ENCODE assay signal across 16 cellular contexts in genomic region chr20:4721719-4722118, GRCh38. TPM values are rescaled to one million over a fixed set of nuclear protein-coding genes. Genes with fewer than 3 reads are reported as not detected.
DNase-seq lines count a peak whose midpoint lies in the region; ATAC-seq, FAIRE-seq and TF ChIP-seq lines count a peak whose summit lies in the region.
"Had no signal": no experiment of that assay in that cellular context is flagged by ENCODE, and none has a peak within 500 bp of the region (broad histone marks: within the 10 kb centered on the region; RNA-seq: fewer than 3 reads in every experiment).

TSS of gene PRND (plus strand) at chr20:4721909. CDS start at chr20:4724552, 2,643 bp downstream.

- H3K27me3 Mint-ChIP-seq in astrocyte (ENCODE audit: low read depth, unreplicated experiment) (peaks cover 20% of the 10 kb centered on the region), naive B cell (no peaks in the 10 kb centered on the region), type B pancreatic cell (peaks cover 17% of the 10 kb centered on the region)

- no peak for TF ChIP-seq CTCF in mammary epithelial cell (conservative IDR thresholded peaks at IDR 0.05 in 1 of 2, IDR thresholded peaks at IDR 0.05 in 1 of 2; ENCODE audit: extremely low read depth in 1 of 2, insufficient read depth in 1 of 2, low read depth in 1 of 2, low read length in 2 of 2)
- no peak for TF ChIP-seq CTCF in breast epithelium (IDR thresholded peaks at IDR 0.05)
- no peak for TF ChIP-seq CTCF in astrocyte (IDR thresholded peaks at IDR 0.05; ENCODE audit: insufficient read depth, low read depth, low read length)
- no peak for TF ChIP-seq CTCF in type B pancreatic cell (conservative IDR thresholded peaks at IDR 0.05)
- no peak for TF ChIP-seq CTCF in pancreas (IDR thresholded peaks at IDR 0.05)

- peaks cover 2% of the 10 kb centered on the region for H3K9me3 Mint-ChIP-seq in astrocyte (ENCODE audit: unreplicated experiment)
- peaks cover 0 to under 1% (median 0%) of the 10 kb centered on the region in 7 donors for H3K9me3 Mint-ChIP-seq in naive B cell
- H3K9me3 Mint-ChIP-seq in type B pancreatic cell = no peaks in the 10 kb centered on the region

- H3K27ac ChIP-seq in mammary epithelial cell (ENCODE audit: insufficient read depth, low read depth, low read length) (no peak within 1 kb of the TSS), breast epithelium (no peak within 1 kb of the TSS), astrocyte (ENCODE audit: low read depth, low read length) (no peak within 1 kb of the TSS), pancreas (no peak within 1 kb of the TSS)
- H3K27ac ChIP-seq: RWPE1 had no signal

- peak within 1 kb of the TSS; percentile 29 for H3K4me2 ChIP-seq in mammary epithelial cell (ENCODE audit: insufficient read depth, low read depth, low read length)
- peak within 1 kb of the TSS; percentile 30 for H3K4me2 ChIP-seq in astrocyte (ENCODE audit: low read length)

- H3K36me3 Mint-ChIP-seq in astrocyte (ENCODE audit: low read depth, unreplicated experiment) (no peaks in the 10 kb centered on the region), naive B cell (no peaks in the 10 kb centered on the region), type B pancreatic cell (no peaks in the 10 kb centered on the region)

- H4K20me1 ChIP-seq in mammary epithelial cell (ENCODE audit: insufficient read depth, low read length) (no peaks in the 10 kb centered on the region), astrocyte (ENCODE audit: insufficient read depth, low read length) (no peaks in the 10 kb centered on the region)

- H3K4me3 ChIP-seq in mammary epithelial cell (replicated peaks in 1 of 3; ENCODE audit: insufficient read depth in 1 of 3, low read depth in 2 of 3, low read length in 3 of 3) (no peak within 1 kb of the TSS), breast epithelium (no peak within 1 kb of the TSS), astrocyte (ENCODE audit: insufficient read depth, low read depth, low read length) (no peak within 1 kb of the TSS), pancreas (no peak within 1 kb of the TSS)
- H3K4me3 ChIP-seq: skin epidermis, upper lobe of left lung had no signal

- H3K4me3 Mint-ChIP-seq in astrocyte (ENCODE audit: unreplicated experiment) (no peak within 1 kb of the TSS), naive B cell (peak within 1 kb of the TSS in 7 of 8 donors; percentile 31 to 87 (median 68)), type B pancreatic cell (peak within 1 kb of the TSS; percentile 10)

- H3K79me2 ChIP-seq in mammary epithelial cell (ENCODE audit: insufficient read depth, low read length) = no peaks in the 10 kb centered on the region
- no peaks in the 10 kb centered on the region for H3K79me2 ChIP-seq in astrocyte (ENCODE audit: insufficient read depth, low read length)

- FAIRE-seq in astrocyte (lab: Jason Lieb, UNC) = no peak
- no peak for FAIRE-seq in pancreas (lab: Jason Lieb, UNC)

- H3K27me3 ChIP-seq in mammary epithelial cell (ENCODE audit: insufficient read depth, low read length) = no peaks in the 10 kb centered on the region
- H3K27me3 ChIP-seq in breast epithelium = no peaks in the 10 kb centered on the region
- peaks cover 13% of the 10 kb centered on the region for H3K27me3 ChIP-seq in astrocyte (ENCODE audit: insufficient read depth, low read length)
- peaks cover 0 to 5% (median 0%) of the 10 kb centered on the region in 4 donors for H3K27me3 ChIP-seq in pancreas
- H3K27me3 ChIP-seq: upper lobe of left lung had no signal

- CTCF ChIA-PET in mammary epithelial cell (lab: Charles Lee; ENCODE audit: low non-redundant PET) = interaction anchor here (0.7 kb wide), 1 partner anchor 56 kb away, joined by 3 read pairs; no protein-coding TSS in a partner anchor

- TF ChIP-seq POLR2A in breast epithelium (IDR thresholded peaks at IDR 0.05) = no peak

- no peaks in the 10 kb centered on the region for H3K36me3 ChIP-seq in mammary epithelial cell (ENCODE audit: insufficient read depth, low read length)
- no peaks in the 10 kb centered on the region for H3K36me3 ChIP-seq in breast epithelium
- no peaks in the 10 kb centered on the region for H3K36me3 ChIP-seq in astrocyte (ENCODE audit: insufficient read depth, low read length)
- no peaks in the 10 kb centered on the region for H3K36me3 ChIP-seq in pancreas
- H3K36me3 ChIP-seq: esophagus muscularis mucosa, upper lobe of left lung had no signal

- in situ Hi-C loops in mammary epithelial cell (cut with MboI; ENCODE audit: low sequenced_read_pairs in 2 of 2) = loop anchor here in 1 of 2 donors (10.0 kb wide), 1 partner anchor 467 kb away; no protein-coding TSS in a partner anchor

- H2AFZ ChIP-seq in mammary epithelial cell (ENCODE audit: low read depth, low read length) (peak within 1 kb of the TSS; percentile 52), astrocyte (ENCODE audit: low read depth, low read length) (peak within 1 kb of the TSS; percentile 43)

- DNase-seq in mammary epithelial cell = no peak
- no peak for DNase-seq in breast epithelium (ENCODE audit: low spot score in 2 of 2)
- DNase-seq in astrocyte (ENCODE audit: low read depth) = no peak
- no peak for DNase-seq in naive B cell
- DNase-seq in type B pancreatic cell (ENCODE audit: extremely low spot score, unreplicated experiment) = no peak
- DNase-seq in pancreas = no peak
- DNase-seq: activated naive CD4-positive, alpha-beta T cell treated with anti-CD3 and anti-CD28 coated beads, Interleukin-2, amount 50 U/mL, for 16 hours; MV-4-11; upper lobe of left lung had no signal

- H3K4me1 ChIP-seq in mammary epithelial cell (ENCODE audit: insufficient read depth, low read length) (peaks cover 4% of the 10 kb centered on the region), breast epithelium (no peaks in the 10 kb centered on the region), astrocyte (ENCODE audit: insufficient read depth, low read length) (peaks cover 3% of the 10 kb centered on the region), pancreas (no peaks in the 10 kb centered on the region)

- ATAC-seq in naive B cell (ENCODE audit: low read depth in 2 of 2) = no peak
- no peak for ATAC-seq in HG03354 (IDR thresholded peaks at IDR 0.05; ENCODE audit: poor library complexity, severe bottlenecking, unreplicated experiment)
- no peak for ATAC-seq in HG03439 (IDR thresholded peaks at IDR 0.05; ENCODE audit: unreplicated experiment)
- ATAC-seq in pancreas = no peak

- no TSS peak for BruUV-seq in mammary epithelial cell (replicated peaks; lab: Mats Ljungman, UMichigan)

- no peak within 1 kb of the TSS for H3K27ac Mint-ChIP-seq in astrocyte (ENCODE audit: unreplicated experiment)
- H3K27ac Mint-ChIP-seq in naive B cell = peak within 1 kb of the TSS; percentile 90 to 97 (median 93)
- no peak within 1 kb of the TSS for H3K27ac Mint-ChIP-seq in type B pancreatic cell

- H3K4me1 Mint-ChIP-seq in astrocyte (ENCODE audit: low read depth, unreplicated experiment) = peaks cover 8% of the 10 kb centered on the region
- H3K4me1 Mint-ChIP-seq in naive B cell = peaks cover 30 to 56% (median 34%) of the 10 kb centered on the region in 3 donors
- peaks cover 14% of the 10 kb centered on the region for H3K4me1 Mint-ChIP-seq in type B pancreatic cell (ENCODE audit: unreplicated experiment)

- dilution Hi-C loops in mammary epithelial cell (cut with HindIII; ENCODE audit: low sequenced_read_pairs) = loop anchor here (5.0 kb wide), 1 partner anchor 89 kb away; no protein-coding TSS in a partner anchor

- H3K9me3 ChIP-seq in mammary epithelial cell (replicated peaks; ENCODE audit: insufficient read depth, low read length) = no peaks in the 10 kb centered on the region
- H3K9me3 ChIP-seq in breast epithelium = no peaks in the 10 kb centered on the region
- H3K9me3 ChIP-seq in astrocyte (ENCODE audit: insufficient read depth, low read depth, low read length) = no peaks in the 10 kb centered on the region
- H3K9me3 ChIP-seq in pancreas = no peaks in the 10 kb centered on the region
- H3K9me3 ChIP-seq: esophagus muscularis mucosa, upper lobe of left lung had no signal

- 72% methylated on average over 8 of the region's 8 CpGs for WGBS in mammary epithelial cell (ENCODE audit: low coverage, missing lambda C conversion rate)
- WGBS in pancreas, 2 donors = 59 to 68% methylated on average over 8 of the region's 8 CpGs

- no peak within 1 kb of the TSS for H3K9ac ChIP-seq in mammary epithelial cell (ENCODE audit: insufficient read depth, low read length)
- no peak within 1 kb of the TSS for H3K9ac ChIP-seq in astrocyte (ENCODE audit: low read length)

- intact Hi-C loops in mammary epithelial cell (cut with micrococcal nuclease) = loop anchor here (2.0 to 5.0 kb wide), 2 partner anchors 55 to 469 kb away; no protein-coding TSS in a partner anchor
- intact Hi-C loops in breast epithelium (cut with DNase I; ENCODE audit: low total_unique reads) = loop anchor here (5.0 kb wide), 1 partner anchor 114 kb away; no protein-coding TSS in a partner anchor
- intact Hi-C loops in pancreas (cut with DNase I) = loop anchor here in 2 of 3 donors (5.0 kb wide), 1 partner anchor 114 kb away; no protein-coding TSS in a partner anchor

RNA-seq across cellular contexts. Expression of gene PRND, which starts in this region (rescaled TPM):
- total RNA-seq in mammary epithelial cell (not detected), breast epithelium (not detected), astrocyte (not detected in 2 replicates), type B pancreatic cell (ENCODE audit: low replicate concordance) (0.48 TPM in 1 of 2 replicates, not detected in the other), pancreas (under 1 TPM in 1 of 6 donors, not detected in 5; 0.24 TPM)
- polyA plus RNA-seq in mammary epithelial cell (not detected), naive B cell (ENCODE audit: low read depth in 6 of 6) (under 1 TPM in 1 of 6 donors, not detected in 5; 0.25 TPM), pancreas (not detected)
- polyA minus RNA-seq in mammary epithelial cell = not detected
- total RNA-seq: activated CD8-positive, alpha-beta memory T cell treated with anti-CD3 and anti-CD28 coated beads for 36 hours; esophagus muscularis mucosa; NCI-H460 had no signal

Comparison
In these comparisons a context has a peak if more than half of its experiments do, and no peak if none do; other contexts are left out.
1. H3K27ac Mint-ChIP-seq: peak in naive B cell (6 of 6); none in astrocyte (single experiment) and type B pancreatic cell (single experiment).